7 cellular contexts compared by ENCODE assay signal in the genomic region with DNA sequence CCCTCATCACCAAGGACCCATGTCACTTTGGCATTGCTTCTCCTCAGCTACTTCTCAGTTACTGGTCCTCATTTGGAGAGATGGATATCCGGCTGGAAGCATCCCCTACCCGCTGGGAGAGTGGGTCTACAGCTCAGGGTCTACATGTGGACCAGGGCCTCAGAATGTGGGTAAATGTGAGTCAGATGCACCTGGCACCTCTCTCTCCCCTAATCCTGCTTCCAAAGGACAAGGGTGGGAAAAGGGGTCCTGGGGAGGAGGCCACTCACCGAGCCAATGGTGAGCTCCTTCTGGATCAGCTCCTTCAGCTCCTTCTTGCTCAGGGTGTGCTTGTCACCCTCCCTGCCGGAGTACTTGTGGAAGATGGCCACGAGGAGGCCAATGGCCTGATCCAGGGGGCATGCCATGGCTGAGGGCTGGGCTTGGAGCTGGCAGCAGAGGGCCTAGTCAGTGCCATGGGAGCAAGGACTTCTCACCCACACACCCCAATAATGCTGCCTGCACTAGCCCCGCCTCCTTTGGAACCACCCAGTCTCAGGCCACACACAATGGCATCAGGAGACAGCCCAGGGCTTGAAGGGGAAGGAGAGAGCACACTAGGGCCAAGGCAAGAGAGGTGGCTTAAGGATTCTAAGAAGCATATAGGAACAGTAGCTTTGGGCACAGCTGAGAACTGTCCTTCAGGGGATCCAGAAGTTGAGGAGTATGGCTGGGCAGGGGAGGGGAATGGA. TPM values are rescaled to one million over a fixed set of nuclear protein-coding genes. Genes with fewer than 3 reads are reported as not detected.
A peak's percentile ranks its signal among the peaks of the same experiment; 100 is the strongest.
DNase-seq lines count a peak whose midpoint lies in the region; ATAC-seq lines count a peak whose summit lies in the region.

No MANE protein-coding gene starts in this region.

- DNase-seq in RPMI7951 (ENCODE audit: low read depth) (peak; percentile 59), caudate nucleus (lab: John Stamatoyannopoulos, UW) (peak in 10 of 61 donors; percentile 14 to 71 (median 26)), left colon (peak; percentile 75 to 84)
- DNase-seq in stimulated activated naive CD8-positive, alpha-beta T cell treated with anti-CD3 and anti-CD28 coated beads, Interleukin-15, Interleukin-2, amounts not matched to agents 100 U/mL and 50 U/mL, for 24 hours, result peak; percentile 58

- H3K27ac ChIP-seq in caudate nucleus (ENCODE audit: low read depth, low read length), result peak overlapping the region; percentile 88

- intact Hi-C loops in left colon (cut with DNase I, micrococcal nuclease), result loop anchor here in 1 of 2 donors (5.0 kb wide), 1 partner anchor 32 kb away; the partner anchor contains the start of gene S100A2

- ATAC-seq in GM21447 (IDR thresholded peaks at IDR 0.05; ENCODE audit: unreplicated experiment), result peak; percentile 22
- peak; percentile 19 for ATAC-seq in left colon
- peak; percentile 19 for ATAC-seq in stimulated activated naive CD8-positive, alpha-beta T cell treated with anti-CD3 and anti-CD28 coated beads, Interleukin-15, Interleukin-2, amounts not matched to agents 100 U/mL and 50 U/mL, for 24 hours
- ATAC-seq in HG02981 (IDR thresholded peaks at IDR 0.05; ENCODE audit: unreplicated experiment), result no peak
- no peak for ATAC-seq in HG02798 (IDR thresholded peaks at IDR 0.05; ENCODE audit: poor library complexity, unreplicated experiment)

RNA-seq across cellular contexts. Expression of gene S100A6, which starts 0.7 kb away (rescaled TPM):
- total RNA-seq in RPMI7951 (2014; rRNA removed; shearing (Covaris generic)), result 1,539 and 1,679 TPM in 2 replicates
- 1,000 to 10,000 TPM; 2,086 to 2,115 TPM for total RNA-seq in left colon

RNA-seq across cellular contexts. Expression of gene S100A5, which starts 5.6 kb away (rescaled TPM):
- total RNA-seq in RPMI7951 (2014; rRNA removed; shearing (Covaris generic)), result 1.4 and 2.2 TPM in 2 replicates
- total RNA-seq in left colon, result not detected

RNA-seq across cellular contexts. Expression of gene S100A4, which starts 10.5 kb away (rescaled TPM):
- 836 and 954 TPM in 2 replicates for total RNA-seq in RPMI7951 (2014; rRNA removed; shearing (Covaris generic))
- 10 to 100 TPM; 36.1 to 79.4 TPM for total RNA-seq in left colon

RNA-seq across cellular contexts. Expression of gene S100A3, which starts 14.0 kb away (rescaled TPM):
- 7.7 and 15.3 TPM in 2 replicates for total RNA-seq in RPMI7951 (2014; rRNA removed; shearing (Covaris generic))
- not detected for total RNA-seq in left colon

RNA-seq across cellular contexts. Expression of gene S100A2, which starts 30.5 kb away (rescaled TPM):
- 9.0 and 11.2 TPM in 2 replicates for total RNA-seq in RPMI7951 (2014; rRNA removed; shearing (Covaris generic))
- total RNA-seq in left colon, result 1 to 10 TPM in 1 of 2 donors, not detected in 1; 1.1 TPM

Comparison
In these comparisons a context has a peak if more than half of its experiments do, and no peak if none do; other contexts are left out.
1. ATAC-seq: peak in GM21447 (single experiment), left colon (single experiment) and stimulated activated naive CD8-positive, alpha-beta T cell treated with anti-CD3 and anti-CD28 coated beads, Interleukin-15, Interleukin-2, amounts not matched to agents 100 U/mL and 50 U/mL, for 24 hours (single experiment); none in HG02981 (single experiment) and HG02798 (single experiment).
2. RNA of gene S100A4, which starts 10.5 kb away (total RNA-seq): 836 to 954 TPM in RPMI7951; 36.1 to 79.4 TPM in left colon; every median in the first group is over 10 times any median in the second.